ENCODE assay signal across 23 cellular contexts in genomic region chr9:125091121-125091520, GRCh38.
"Had no signal": no experiment of that assay in that cellular context is flagged by ENCODE, and none has a peak within 500 bp of the region (broad histone marks: within the 10 kb centered on the region; RNA-seq: fewer than 3 reads in every experiment).

No MANE protein-coding gene starts in this region.

- FAIRE-seq: small intestine had no signal

- DNase-seq: natural killer cell; occipital lobe; ovary; posterior cingulate gyrus; psoas muscle; right cardiac atrium; right lobe of liver; sigmoid colon; small intestine; stimulated activated CD4-positive, alpha-beta T cell treated with anti-CD3 and anti-CD28 coated beads, Interleukin-15, amount 100 ng/mL, for 24 hours; stimulated activated CD4-positive, alpha-beta T cell treated with anti-CD3 and anti-CD28 coated beads, Interleukin-2, amount 100 ng/mL, for 24 hours; stimulated activated CD4-positive, alpha-beta T cell treated with anti-CD3 and anti-CD28 coated beads, Interleukin-2, amount 100 ng/mL, for 48 hours; stimulated activated CD4-positive, alpha-beta T cell treated with anti-CD3 and anti-CD28 coated beads, Interleukin-4, amount 100 ng/mL, for 4 hours; stimulated activated CD8-positive, alpha-beta memory T cell treated with anti-CD3 and anti-CD28 coated beads, Interleukin-4, amount 100 ng/mL, for 48 hours; stimulated activated naive CD4-positive, alpha-beta T cell; stimulated activated naive CD8-positive, alpha-beta T cell treated with anti-CD3 and anti-CD28 coated beads, Interleukin-15, amount 100 ng/mL, for 72 hours; stimulated activated naive CD8-positive, alpha-beta T cell treated with anti-CD3 and anti-CD28 coated beads, Interleukin-15, Interleukin-2, amounts not matched to agents 100 U/mL and 50 U/mL, for 24 hours; substantia nigra; testis; tibial artery; transverse colon; upper lobe of right lung; uterus had no signal
